In the genomic region with DNA sequence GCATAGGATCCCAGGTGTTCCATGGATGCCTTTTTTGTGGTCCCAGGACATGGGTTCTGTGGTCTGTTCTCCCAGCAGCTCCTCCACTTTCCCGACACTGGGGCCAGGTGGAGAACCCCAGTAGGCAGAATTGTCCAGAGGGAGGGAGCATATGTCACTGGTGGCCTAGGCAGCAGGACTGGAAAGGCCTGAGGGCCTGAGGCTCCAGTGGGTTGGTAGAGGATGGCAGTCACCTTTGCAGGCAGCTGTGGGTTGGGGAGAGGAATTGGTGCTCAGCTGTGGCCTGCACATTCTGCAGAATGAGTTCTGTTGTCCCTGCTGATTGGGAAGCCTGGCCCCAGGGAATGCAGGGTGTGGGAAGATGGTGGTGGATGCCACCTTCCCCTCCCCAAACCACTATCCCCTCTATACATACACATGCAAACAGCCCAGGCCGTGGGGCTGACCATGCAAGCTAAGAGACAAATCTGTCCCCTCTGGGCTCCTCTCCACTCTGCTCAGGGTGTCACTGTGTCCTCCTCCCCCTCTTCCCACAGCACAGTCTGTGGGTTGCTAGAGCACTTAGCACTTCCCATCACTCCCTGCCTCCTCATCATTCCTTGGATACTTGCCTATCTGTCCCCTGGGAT, we compare ENCODE assay signal across 16 cellular contexts. TPM values are rescaled to one million over a fixed set of nuclear protein-coding genes. Genes with fewer than 3 reads are reported as not detected.
"Had no signal": no experiment of that assay in that cellular context is flagged by ENCODE, and none has a peak within 500 bp of the region (broad histone marks: within the 10 kb centered on the region; RNA-seq: fewer than 3 reads in every experiment).

No MANE protein-coding gene starts in this region.

- H3K36me3 Mint-ChIP-seq: activated naive CD8-positive, alpha-beta T cell treated with anti-CD3 and anti-CD28 coated beads, Interleukin-2, amount 10 ng/mL, durations not matched to agents 7 days and 5 days; naive thymus-derived CD4-positive, alpha-beta T cell; stimulated activated naive B cell treated with anti-CD40 and anti-IgM and Interleukin-4, amounts not matched to agents 10 μg/mL and 1 μg/mL and 100 μg/mL, for 72 hours had no signal

- H3K4me3 Mint-ChIP-seq: activated naive CD8-positive, alpha-beta T cell treated with anti-CD3 and anti-CD28 coated beads, Interleukin-2, amount 10 ng/mL, durations not matched to agents 7 days and 5 days; stimulated activated naive B cell treated with anti-CD40 and anti-IgM and Interleukin-4, amounts not matched to agents 10 μg/mL and 1 μg/mL and 100 μg/mL, for 72 hours; T-helper 2 cell treated with Interferon-gamma antibody and Interleukin-4, amounts not matched to agents 5 μg/mL and 100 μg/mL, for 36 hours had no signal

- FAIRE-seq: colon, endothelial cell of umbilical vein, keratinocyte had no signal

- H3K9me3 Mint-ChIP-seq: activated naive CD8-positive, alpha-beta T cell treated with anti-CD3 and anti-CD28 coated beads, Interleukin-2, amount 10 ng/mL, durations not matched to agents 7 days and 5 days; stimulated activated naive B cell treated with anti-CD40 and anti-IgM and Interleukin-4, amounts not matched to agents 10 μg/mL and 1 μg/mL and 100 μg/mL, for 72 hours; T-helper 2 cell treated with Interferon-gamma antibody and Interleukin-4, amounts not matched to agents 5 μg/mL and 100 μg/mL, for 36 hours had no signal

- H3K27ac ChIP-seq: neutrophil, upper lobe of left lung had no signal

- ATAC-seq: activated CD4-positive, CD25-positive, alpha-beta regulatory T cell treated with anti-CD3 and anti-CD28 coated beads, Interleukin-2, amount 50 U/mL, for 24 hours; heart right ventricle; left ventricle myocardium superior; naive thymus-derived CD4-positive, alpha-beta T cell; stimulated activated naive B cell treated with anti-CD40 and anti-IgM and Interleukin-4, amounts not matched to agents 10 μg/mL and 1 μg/mL and 100 μg/mL, for 72 hours had no signal

- H3K27me3 ChIP-seq: breast epithelium, heart right ventricle, upper lobe of left lung had no signal

- H3K27ac Mint-ChIP-seq: activated naive CD8-positive, alpha-beta T cell treated with anti-CD3 and anti-CD28 coated beads, Interleukin-2, amount 10 ng/mL, durations not matched to agents 7 days and 5 days; naive thymus-derived CD4-positive, alpha-beta T cell; stimulated activated naive B cell treated with anti-CD40 and anti-IgM and Interleukin-4, amounts not matched to agents 10 μg/mL and 1 μg/mL and 100 μg/mL, for 72 hours; T-helper 2 cell treated with Interferon-gamma antibody and Interleukin-4, amounts not matched to agents 5 μg/mL and 100 μg/mL, for 36 hours had no signal

- DNase-seq: activated naive CD8-positive, alpha-beta T cell treated with anti-CD3 and anti-CD28 coated beads, Interleukin-2, amount 10 ng/mL, durations not matched to agents 7 days and 5 days; anterior cingulate cortex; foreskin melanocyte; heart right ventricle; left ventricle myocardium superior; midbrain; naive thymus-derived CD4-positive, alpha-beta T cell; stimulated activated naive B cell treated with anti-CD40 and anti-IgM and Interleukin-4, amounts not matched to agents 10 μg/mL and 1 μg/mL and 100 μg/mL, for 72 hours; upper lobe of left lung had no signal

- H3K9me3 ChIP-seq: breast epithelium, heart right ventricle, neutrophil, upper lobe of left lung had no signal

- H3K36me3 ChIP-seq: breast epithelium, neutrophil had no signal

- H3K4me3 ChIP-seq: breast epithelium, heart right ventricle, upper lobe of left lung had no signal

- H3K4me1 Mint-ChIP-seq: naive thymus-derived CD4-positive, alpha-beta T cell had no signal

RNA-seq across cellular contexts. Expression of a gene that starts 11.4 kb away (rescaled TPM):
- polyA plus RNA-seq: naive thymus-derived CD4-positive, alpha-beta T cell had no signal
